In the genomic region with DNA sequence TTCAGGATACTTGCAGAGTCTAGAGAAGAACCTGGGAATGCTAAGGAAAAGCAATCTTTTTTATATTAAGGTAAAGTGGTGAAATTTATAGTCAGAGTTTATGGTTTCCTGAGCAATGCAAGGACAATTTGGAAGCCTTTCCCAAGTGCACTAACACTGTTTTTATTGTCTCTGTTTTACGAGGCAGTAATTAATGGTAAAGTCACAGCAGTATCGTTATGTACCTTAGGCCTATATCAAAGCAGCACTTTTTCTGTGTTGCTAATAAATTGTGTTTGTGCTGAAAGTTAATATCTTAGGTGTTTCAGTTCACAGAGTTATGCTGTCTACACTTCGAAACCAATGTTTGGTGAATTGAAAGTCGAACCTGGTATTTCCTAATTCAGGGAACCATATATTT, we compare ENCODE assay signal across 29 cellular contexts. TPM values are rescaled to one million over a fixed set of nuclear protein-coding genes. Genes with fewer than 3 reads are reported as not detected.
"Had no signal": no experiment of that assay in that cellular context is flagged by ENCODE, and none has a peak within 500 bp of the region (broad histone marks: within the 10 kb centered on the region; RNA-seq: fewer than 3 reads in every experiment).

No MANE protein-coding gene starts in this region.

- H3K4me1 ChIP-seq: gastrocnemius medialis, left lung, parathyroid adenoma, testis had no signal

- H3K36me3 ChIP-seq: gastrocnemius medialis, left lung, neutrophil, tibial artery had no signal

- DNase-seq: effector CD8-positive, alpha-beta T cell; foreskin fibroblast; gastrocnemius medialis; head of caudate nucleus; left lung; mesenchymal stem cell; midbrain; naive thymus-derived CD4-positive, alpha-beta T cell; nephron progenitor cell; stimulated activated CD4-positive, alpha-beta T cell treated with anti-CD3 and anti-CD28 coated beads, Interleukin-4, amount 100 ng/mL, for 4 hours; stimulated activated naive CD8-positive, alpha-beta T cell treated with anti-CD3 and anti-CD28 coated beads, Interleukin-15, Interleukin-2, amounts not matched to agents 100 U/mL and 50 U/mL, for 24 hours; substantia nigra; testis; tibial artery had no signal

- H3K27me3 ChIP-seq: gastrocnemius medialis, left lung, neutrophil, testis, tibial artery had no signal

- H3K4me3 ChIP-seq: gastrocnemius medialis, left lung, testis, tibial artery had no signal

- FAIRE-seq: colon, keratinocyte had no signal

- ATAC-seq: esophagus mucosa; gastrocnemius medialis; left lung; naive thymus-derived CD4-positive, alpha-beta T cell; sciatic nerve; stimulated activated memory B cell treated with anti-CD40 and anti-IgM and Interleukin-4, amounts not matched to agents 10 μg/mL and 1 μg/mL and 100 μg/mL, for 72 hours; stimulated activated naive CD8-positive, alpha-beta T cell treated with anti-CD3 and anti-CD28 coated beads, Interleukin-15, Interleukin-2, amounts not matched to agents 100 U/mL and 50 U/mL, for 24 hours had no signal

- H3K27ac ChIP-seq: epithelial cell of prostate, gastrocnemius medialis, left lung, neutrophil, parathyroid adenoma, testis, tibial artery had no signal

- H3K9me3 ChIP-seq: gastrocnemius medialis, left lung, neutrophil, testis, tibial artery had no signal

RNA-seq across cellular contexts. Expression of a gene that starts 19.2 kb away (rescaled TPM):
- total RNA-seq: esophagus mucosa, glomerular endothelial cell, lower leg skin, omental fat pad, sciatic nerve had no signal
- polyA plus RNA-seq: naive thymus-derived CD4-positive, alpha-beta T cell had no signal

RNA-seq across cellular contexts. Expression of a gene that starts 41.9 kb away (rescaled TPM):
- total RNA-seq: cerebellum; esophagus mucosa; gastrocnemius medialis; glomerular endothelial cell; lower leg skin; lung microvascular endothelial cell; mucosa of gallbladder; naive thymus-derived CD4-positive, alpha-beta T cell; omental fat pad; sciatic nerve; testis; urinary bladder had no signal
- polyA plus RNA-seq: keratinocyte; naive thymus-derived CD4-positive, alpha-beta T cell; urinary bladder had no signal
